Comparison of ENCODE assay signal across 8 cellular contexts in genomic region chr14:68306934-68307758, GRCh38.
DNase-seq lines count a peak whose midpoint lies in the region; ATAC-seq and TF ChIP-seq lines count a peak whose summit lies in the region.

No MANE protein-coding gene starts in this region.

- peaks cover 14% of the 10 kb centered on the region for H3K4me1 ChIP-seq in mucosa of descending colon (ENCODE audit: low read depth)

- no peaks in the 10 kb centered on the region for H3K9me3 ChIP-seq in mucosa of descending colon

- H3K4me3 ChIP-seq in mucosa of descending colon: no peak overlapping the region
- no peak overlapping the region for H3K4me3 ChIP-seq in dorsolateral prefrontal cortex

- no peaks in the 10 kb centered on the region for H3K27me3 ChIP-seq in dorsolateral prefrontal cortex

- H3K27ac ChIP-seq in 22Rv1 (peak overlapping the region; percentile 64), dorsolateral prefrontal cortex (peak overlapping the region in 24 of 59 donors; percentile 0 to 65 (median 40))

- intact Hi-C loops in mucosa of descending colon (cut with DNase I, micrococcal nuclease) (loop anchor here in 1 of 2 donors (10.0 kb wide), 2 partner anchors 52 to 138 kb away; no protein-coding TSS in a partner anchor), dorsolateral prefrontal cortex (cut with DNase I) (no loop called here)

- ATAC-seq in mucosa of descending colon: peak; percentile 95

- no peak for TF ChIP-seq CTCF in 22Rv1 (IDR thresholded peaks at IDR 0.05)
- no peak for TF ChIP-seq CTCF in mucosa of descending colon (IDR thresholded peaks at IDR 0.05)
- TF ChIP-seq CTCF in dorsolateral prefrontal cortex (IDR thresholded peaks at IDR 0.05 in 54 of 56, conservative IDR thresholded peaks at IDR 0.05 in 2 of 56; ENCODE audit: low read depth in 1 of 56, partially characterized antibody in 56 of 56): no peak

- DNase-seq in NCI-H1417 (lab: John Stamatoyannopoulos, UW) (peak; percentile 80 to 97 (median 84)), astrocyte of the hippocampus (ENCODE audit: low read depth, low spot score) (peak; percentile 41), mucosa of descending colon (peak; percentile 60 to 68 (median 67)), cortex of kidney (lab: John Stamatoyannopoulos, UW) (no peak), dorsolateral prefrontal cortex (no peak), DMS114 treated with DMSO at 0.1 percent for 48 hours (lab: John Stamatoyannopoulos, UW; ENCODE audit: unreplicated experiment) (no peak)
- no peak for DNase-seq in activated CD4-positive, alpha-beta T cell treated with anti-CD3 and anti-CD28 coated beads, Interleukin-2, amount 50 U/mL, for 48 hours

- H3K36me3 ChIP-seq in mucosa of descending colon (ENCODE audit: low read depth): no peaks in the 10 kb centered on the region

Comparison
In these comparisons a context has a peak if more than half of its experiments do, and no peak if none do; other contexts are left out.
1. DNase-seq: peak in NCI-H1417 (3 of 3), astrocyte of the hippocampus (single experiment) and mucosa of descending colon (3 of 3); none in cortex of kidney (single experiment), dorsolateral prefrontal cortex (0 of 10), activated CD4-positive, alpha-beta T cell treated with anti-CD3 and anti-CD28 coated beads, Interleukin-2, amount 50 U/mL, for 48 hours (0 of 2) and DMS114 treated with DMSO at 0.1 percent for 48 hours (single experiment).